ENCODE assay signal across 1 cellular context in the genomic region with DNA sequence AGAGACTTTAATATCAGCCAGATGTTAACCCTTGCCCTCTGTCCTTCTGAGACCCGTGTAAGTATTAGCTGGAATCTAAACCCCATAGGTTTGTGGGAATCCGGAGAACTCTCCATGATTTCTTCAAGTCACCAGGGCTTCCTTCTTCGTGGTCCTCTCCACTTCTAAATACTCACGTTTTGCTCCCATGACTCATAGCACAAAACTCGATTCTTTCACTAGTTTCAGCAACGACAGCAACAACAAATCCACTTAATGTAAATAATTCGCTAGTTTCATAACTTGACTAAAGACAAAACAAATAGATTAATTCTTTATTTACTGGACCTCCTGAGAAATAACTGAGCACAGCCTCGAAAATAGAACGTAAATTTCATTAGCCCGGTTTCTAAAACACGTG.
TF ChIP-seq lines count a peak whose summit lies in the region.

No MANE protein-coding gene starts in this region.

TF ChIP-seq in GM12878, 131 proteins besides CTCF, POLR2A, EP300 and RAD21:
- TF ChIP-seq JUNB (IDR thresholded peaks at IDR 0.05), result no peak
- no peak for TF ChIP-seq RAD51 (IDR thresholded peaks at IDR 0.05)
- no peak for TF ChIP-seq SP1 (IDR thresholded peaks at IDR 0.05; ENCODE audit: low read depth, low read length)
- 0 out of 4 replicates have a peak, but pooled peaks have one; percentile 15 to 42 for TF ChIP-seq BHLHE40 (IDR thresholded peaks at IDR 0.05; ENCODE audit: borderline replicate concordance in 1 of 2, low read depth in 2 of 2, low read length in 1 of 2)
- TF ChIP-seq ATF7 (IDR thresholded peaks at IDR 0.05; ENCODE audit: low read depth), result no peak
- no peak for TF ChIP-seq ZNF24 (IDR thresholded peaks at IDR 0.05)
